Comparison of ENCODE assay signal across 8 cellular contexts in the genomic region with DNA sequence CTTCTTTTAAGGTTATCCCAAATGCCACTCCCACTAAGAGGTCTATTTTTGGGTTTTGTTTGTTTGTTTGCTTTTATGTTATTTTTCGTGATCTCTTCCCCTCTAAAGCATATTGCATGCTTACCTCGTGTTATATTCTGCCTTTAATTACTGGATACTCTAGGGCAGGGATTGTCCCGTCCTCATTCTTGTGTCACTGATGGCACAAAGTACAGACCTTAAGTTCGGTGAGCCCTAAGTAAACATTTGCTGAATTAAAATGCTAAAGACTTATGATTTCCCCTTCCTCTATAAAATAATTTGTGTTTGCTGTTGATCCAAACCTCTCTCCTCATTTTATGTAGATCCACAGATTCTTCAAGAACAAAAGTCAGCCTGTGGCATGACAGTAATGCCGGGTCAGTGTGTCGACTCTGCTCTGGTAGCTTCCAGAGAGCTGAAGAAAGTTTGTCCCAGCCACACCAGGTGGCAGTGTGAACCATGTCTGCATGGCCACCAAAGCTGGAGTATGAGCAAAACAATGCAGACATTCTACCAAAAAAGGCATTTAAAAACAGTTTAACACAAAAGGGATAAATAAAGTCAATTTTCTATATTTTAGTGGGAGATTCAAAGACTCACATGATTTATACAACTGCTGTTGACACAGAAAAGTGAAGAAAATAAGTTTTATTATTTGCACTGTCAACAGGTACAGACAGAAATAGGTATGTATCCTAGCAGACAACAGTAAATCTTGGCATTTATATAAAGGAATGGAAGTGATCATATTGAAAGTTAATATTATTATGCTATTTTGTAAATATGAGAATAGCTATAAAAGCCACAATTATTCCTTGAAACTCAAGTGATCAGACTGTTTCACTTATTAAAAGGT. TPM values are rescaled to one million over a fixed set of nuclear protein-coding genes. Genes with fewer than 3 reads are reported as not detected.
A peak's percentile ranks its signal among the peaks of the same experiment; 100 is the strongest.
DNase-seq lines count a peak whose midpoint lies in the region; ATAC-seq and TF ChIP-seq lines count a peak whose summit lies in the region.

No MANE protein-coding gene starts in this region.

- no peak for TF ChIP-seq EP300 in tibial nerve (IDR thresholded peaks at IDR 0.05)

- H3K4me3 ChIP-seq in WI38 (ENCODE audit: low read depth, low read length) (no peak overlapping the region), tibial nerve (no peak overlapping the region)

- peaks cover 5% of the 10 kb centered on the region for H3K36me3 Mint-ChIP-seq in effector memory CD8-positive, alpha-beta T cell (ENCODE audit: insufficient read depth)

- TF ChIP-seq POLR2A in tibial nerve (IDR thresholded peaks at IDR 0.05): no peak

- 34% methylated on average over 6 of the region's 6 CpGs for WGBS in tibial nerve, 2 donors

- H3K4me1 Mint-ChIP-seq in effector memory CD8-positive, alpha-beta T cell (ENCODE audit: low read depth in 2 of 2): no peaks in the 10 kb centered on the region

- no peaks in the 10 kb centered on the region for H3K4me1 ChIP-seq in tibial nerve

- no peak overlapping the region for H3K27ac Mint-ChIP-seq in effector memory CD8-positive, alpha-beta T cell

- H3K36me3 ChIP-seq in tibial nerve: no peaks in the 10 kb centered on the region

- TF ChIP-seq CTCF in WI38 (IDR thresholded peaks at IDR 0.05; ENCODE audit: low read depth, low read length) (peak; percentile 14; the same call in 1 of the 2 replicates), tibial nerve (IDR thresholded peaks at IDR 0.05) (peak in 3 of 5 experiments; percentile 9 to 37 (median 21))

- H3K9me3 Mint-ChIP-seq in effector memory CD8-positive, alpha-beta T cell: no peaks in the 10 kb centered on the region

- no peak for ATAC-seq in effector memory CD8-positive, alpha-beta T cell (replicated peaks)

- no peak overlapping the region for H3K4me3 Mint-ChIP-seq in effector memory CD8-positive, alpha-beta T cell

- DNase-seq in activated gamma-delta T cell treated with Interleukin-2 at 50 U/mL for 16 hours (peak; percentile 10), activated gamma-delta T cell (lab: John Stamatoyannopoulos, UW) (no peak), HuH-7 (ENCODE audit: low spot score) (peak; percentile 37), hippocampal formation (lab: John Stamatoyannopoulos, UW) (peak; percentile 8 to 67), tibial nerve (ENCODE audit: low spot score in 2 of 2) (no peak), NCI-H1048 (lab: John Stamatoyannopoulos, UW) (no peak)
- no peak for DNase-seq in effector memory CD8-positive, alpha-beta T cell

- peaks cover 19 to 23% of the 10 kb centered on the region in 2 donors for H3K27me3 Mint-ChIP-seq in effector memory CD8-positive, alpha-beta T cell

- peaks cover 0 to 7% (median 0%) of the 10 kb centered on the region in 4 donors for H3K9me3 ChIP-seq in tibial nerve

- no peak overlapping the region for H3K27ac ChIP-seq in tibial nerve

- H3K27me3 ChIP-seq in tibial nerve: no peaks in the 10 kb centered on the region

RNA-seq across cellular contexts. Expression of gene POC5, which starts 17.9 kb away (rescaled TPM):
- 10 to 100 TPM; 11.4 to 39.9 (median 15.0) TPM for total RNA-seq in tibial nerve

Comparison
In these comparisons a context has a peak if more than half of its experiments do, and no peak if none do; other contexts are left out.
1. DNase-seq: peak in activated gamma-delta T cell treated with Interleukin-2 at 50 U/mL for 16 hours (single experiment), HuH-7 (single experiment) and hippocampal formation (2 of 2); none in activated gamma-delta T cell (single experiment), tibial nerve (0 of 2), effector memory CD8-positive, alpha-beta T cell (0 of 3) and NCI-H1048 (single experiment).